In the genomic region with DNA sequence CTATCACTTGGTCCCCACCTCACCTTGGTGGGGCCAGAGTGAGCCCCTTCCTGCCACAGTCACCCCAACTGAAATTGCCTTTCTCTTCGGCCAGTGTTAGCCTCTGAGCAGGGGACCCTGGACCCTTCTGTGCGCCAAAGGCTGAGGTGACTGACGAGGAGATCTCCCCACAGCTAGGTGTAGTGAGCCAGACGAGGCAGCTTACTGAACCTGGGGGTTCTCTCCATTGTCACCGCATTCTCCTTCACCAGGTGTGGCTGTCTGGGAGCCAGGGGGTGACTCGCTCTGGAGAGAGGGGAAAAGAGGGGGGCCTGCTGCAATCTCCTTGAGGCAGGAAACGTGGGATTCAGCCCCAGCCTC, we compare ENCODE assay signal across 2 cellular contexts.
TF ChIP-seq lines count a peak whose summit lies in the region.

No MANE protein-coding gene starts in this region.

TF ChIP-seq in A549, 52 proteins besides CTCF, POLR2A, EP300 and RAD21:
- TF ChIP-seq, protein P1, sequence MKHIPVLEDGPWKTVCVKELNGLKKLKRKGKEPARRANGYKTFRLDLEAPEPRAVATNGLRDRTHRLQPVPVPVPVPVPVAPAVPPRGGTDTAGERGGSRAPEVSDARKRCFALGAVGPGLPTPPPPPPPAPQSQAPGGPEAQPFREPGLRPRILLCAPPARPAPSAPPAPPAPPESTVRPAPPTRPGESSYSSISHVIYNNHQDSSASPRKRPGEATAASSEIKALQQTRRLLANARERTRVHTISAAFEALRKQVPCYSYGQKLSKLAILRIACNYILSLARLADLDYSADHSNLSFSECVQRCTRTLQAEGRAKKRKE (CRISPR knock-in tag; IDR thresholded peaks at IDR 0.05; ENCODE audit: low read depth), result no peak
- TF ChIP-seq RFX5 (IDR thresholded peaks at IDR 0.05), result no peak
- no peak for TF ChIP-seq FOXS1 (CRISPR knock-in tag; IDR thresholded peaks at IDR 0.05)
- TF ChIP-seq, protein P2, sequence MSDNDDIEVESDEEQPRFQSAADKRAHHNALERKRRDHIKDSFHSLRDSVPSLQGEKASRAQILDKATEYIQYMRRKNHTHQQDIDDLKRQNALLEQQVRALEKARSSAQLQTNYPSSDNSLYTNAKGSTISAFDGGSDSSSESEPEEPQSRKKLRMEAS (IDR thresholded peaks at IDR 0.05), result no peak
- no peak for TF ChIP-seq CHD4 (IDR thresholded peaks at IDR 0.05; ENCODE audit: borderline replicate concordance)
- no peak for TF ChIP-seq FOSB (CRISPR knock-in tag; IDR thresholded peaks at IDR 0.05)
- no peak for TF ChIP-seq HOXB5 (CRISPR knock-in tag; IDR thresholded peaks at IDR 0.05)
- no peak for TF ChIP-seq BHLHE40 (IDR thresholded peaks at IDR 0.05; ENCODE audit: low read depth, low read length)

TF ChIP-seq in IMR-90, 13 proteins besides CTCF, POLR2A, EP300 and RAD21:
- TF ChIP-seq, protein P3, sequence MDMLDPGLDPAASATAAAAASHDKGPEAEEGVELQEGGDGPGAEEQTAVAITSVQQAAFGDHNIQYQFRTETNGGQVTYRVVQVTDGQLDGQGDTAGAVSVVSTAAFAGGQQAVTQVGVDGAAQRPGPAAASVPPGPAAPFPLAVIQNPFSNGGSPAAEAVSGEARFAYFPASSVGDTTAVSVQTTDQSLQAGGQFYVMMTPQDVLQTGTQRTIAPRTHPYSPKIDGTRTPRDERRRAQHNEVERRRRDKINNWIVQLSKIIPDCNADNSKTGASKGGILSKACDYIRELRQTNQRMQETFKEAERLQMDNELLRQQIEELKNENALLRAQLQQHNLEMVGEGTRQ (IDR thresholded peaks at IDR 0.05; ENCODE audit: low read depth, low read length), result no peak
- TF ChIP-seq RFX5 (IDR thresholded peaks at IDR 0.05; ENCODE audit: low read depth, low read length) (no peak), CHD1 (IDR thresholded peaks at IDR 0.05; ENCODE audit: low read depth, low read length) (no peak), MXI1 (IDR thresholded peaks at IDR 0.05; ENCODE audit: borderline replicate concordance, low read depth, low read length) (no peak), NFE2L2 (IDR thresholded peaks at IDR 0.05; ENCODE audit: low read depth, low read length) (no peak), MAZ (IDR thresholded peaks at IDR 0.05; ENCODE audit: borderline replicate concordance, low read depth, low read length) (no peak), FOS (IDR thresholded peaks at IDR 0.05; ENCODE audit: low read depth, low read length) (no peak), MAFK (IDR thresholded peaks at IDR 0.05; ENCODE audit: low read depth, low read length) (no peak), RCOR1 (IDR thresholded peaks at IDR 0.05; ENCODE audit: insufficient replicate concordance, low read length) (no peak), SMC3 (IDR thresholded peaks at IDR 0.05; ENCODE audit: low read depth, low read length) (no peak), CEBPB (IDR thresholded peaks at IDR 0.05; ENCODE audit: low read depth, low read length) (no peak), BHLHE40 (IDR thresholded peaks at IDR 0.05; ENCODE audit: low read depth, low read length) (no peak)
- TF ChIP-seq, protein P4, sequence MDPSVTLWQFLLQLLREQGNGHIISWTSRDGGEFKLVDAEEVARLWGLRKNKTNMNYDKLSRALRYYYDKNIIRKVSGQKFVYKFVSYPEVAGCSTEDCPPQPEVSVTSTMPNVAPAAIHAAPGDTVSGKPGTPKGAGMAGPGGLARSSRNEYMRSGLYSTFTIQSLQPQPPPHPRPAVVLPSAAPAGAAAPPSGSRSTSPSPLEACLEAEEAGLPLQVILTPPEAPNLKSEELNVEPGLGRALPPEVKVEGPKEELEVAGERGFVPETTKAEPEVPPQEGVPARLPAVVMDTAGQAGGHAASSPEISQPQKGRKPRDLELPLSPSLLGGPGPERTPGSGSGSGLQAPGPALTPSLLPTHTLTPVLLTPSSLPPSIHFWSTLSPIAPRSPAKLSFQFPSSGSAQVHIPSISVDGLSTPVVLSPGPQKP (IDR thresholded peaks at IDR 0.05; ENCODE audit: borderline replicate concordance, low read depth, low read length), result no peak
TF ChIP-seq in IMR-90: peak in this region for 0.
